ENCODE assay signal across 8 cellular contexts in genomic region chr1:89126234-89126580, GRCh38. TPM values are rescaled to one million over a fixed set of nuclear protein-coding genes. Genes with fewer than 3 reads are reported as not detected.
DNase-seq lines count a peak whose midpoint lies in the region; ATAC-seq and TF ChIP-seq lines count a peak whose summit lies in the region.

No MANE protein-coding gene starts in this region.

- H3K4me3 Mint-ChIP-seq in CD14-positive monocyte, result peak overlapping the region; percentile 99 to 100
- H3K4me3 Mint-ChIP-seq in activated naive CD8-positive, alpha-beta T cell treated with anti-CD3 and anti-CD28 coated beads for 36 hours, result peak overlapping the region; percentile 90
- peak overlapping the region; percentile 80 to 99 (median 94) for H3K4me3 Mint-ChIP-seq in naive B cell

- ATAC-seq in GM21528 (IDR thresholded peaks at IDR 0.05; ENCODE audit: low FRiP score, unreplicated experiment), result peak; percentile 20
- no peak for ATAC-seq in naive B cell (ENCODE audit: low read depth in 2 of 2)

- no peak for TF ChIP-seq CTCF in CD14-positive monocyte (IDR thresholded peaks at IDR 0.05)
- TF ChIP-seq CTCF in GM13976 (IDR thresholded peaks at IDR 0.05; ENCODE audit: borderline replicate concordance, control extremely low read depth, extremely low read depth, insufficient read depth, missing control alignments), result no peak

- intact Hi-C loops in CD14-positive monocyte (cut with micrococcal nuclease), result loop anchor here in 1 of 2 donors (2.0 kb wide), 1 partner anchor 147 kb away; the partner anchor contains the start of gene GBP5

- H3K27me3 Mint-ChIP-seq in CD14-positive monocyte (ENCODE audit: low read depth in 3 of 3) (peaks cover 0 to 1% (median 0%) of the 10 kb centered on the region in 3 donors), naive B cell (no peaks in the 10 kb centered on the region)
- no peaks in the 10 kb centered on the region for H3K27me3 Mint-ChIP-seq in activated naive CD8-positive, alpha-beta T cell treated with anti-CD3 and anti-CD28 coated beads for 36 hours

- DNase-seq in CD14-positive monocyte (ENCODE audit: low spot score), result no peak
- no peak for DNase-seq in activated naive CD8-positive, alpha-beta T cell treated with anti-CD3 and anti-CD28 coated beads for 36 hours
- no peak for DNase-seq in naive B cell
- no peak for DNase-seq in NAMALWA (ENCODE audit: low spot score)
- DNase-seq in GM13976 (ENCODE audit: low spot score), result no peak
- no peak for DNase-seq in GDM1 (lab: John Stamatoyannopoulos, UW)
- no peak for DNase-seq in COLO829 (ENCODE audit: low spot score)

- peaks cover 3 to 25% of the 10 kb centered on the region in 2 donors for H3K36me3 Mint-ChIP-seq in CD14-positive monocyte
- peaks cover 51% of the 10 kb centered on the region for H3K36me3 Mint-ChIP-seq in activated naive CD8-positive, alpha-beta T cell treated with anti-CD3 and anti-CD28 coated beads for 36 hours
- no peaks in the 10 kb centered on the region for H3K36me3 Mint-ChIP-seq in naive B cell

- H3K9me3 Mint-ChIP-seq in CD14-positive monocyte (peaks cover 0 to 11% (median 3%) of the 10 kb centered on the region in 7 donors), naive B cell (peaks cover 0 to 5% (median 0%) of the 10 kb centered on the region in 7 donors)
- peaks cover 8% of the 10 kb centered on the region for H3K9me3 Mint-ChIP-seq in activated naive CD8-positive, alpha-beta T cell treated with anti-CD3 and anti-CD28 coated beads for 36 hours

- H3K27ac Mint-ChIP-seq in CD14-positive monocyte (peak overlapping the region; percentile 94 to 99 (median 99)), naive B cell (peak overlapping the region in 5 of 6 donors; percentile 54 to 99 (median 94))
- H3K27ac Mint-ChIP-seq in activated naive CD8-positive, alpha-beta T cell treated with anti-CD3 and anti-CD28 coated beads for 36 hours, result peak overlapping the region; percentile 96

- H3K4me1 Mint-ChIP-seq in CD14-positive monocyte (peaks cover 70% of the 10 kb centered on the region), naive B cell (peaks cover 36 to 64% (median 48%) of the 10 kb centered on the region in 3 donors)
- H3K4me1 Mint-ChIP-seq in activated naive CD8-positive, alpha-beta T cell treated with anti-CD3 and anti-CD28 coated beads for 36 hours, result peaks cover 55% of the 10 kb centered on the region

- in situ Hi-C loops in GM13976 (cut with MboI; ENCODE audit: low sequenced_read_pairs, unreplicated experiment), result no loop called here

RNA-seq across cellular contexts. Expression of gene GBP2, which starts 0.3 kb away (rescaled TPM):
- polyA plus RNA-seq in CD14-positive monocyte (10 to 100 TPM; 46.1 to 83.9 TPM), naive B cell (ENCODE audit: low read depth in 6 of 6) (10 to 100 TPM in 3 of 6 donors, 1 to 10 TPM in 3; 5.4 to 21.9 (median 10.1) TPM)
- total RNA-seq in activated naive CD8-positive, alpha-beta T cell treated with anti-CD3 and anti-CD28 coated beads for 36 hours, result 100 to 1,000 TPM; 153 to 157 TPM

RNA-seq across cellular contexts. Expression of gene GBP7, which starts 49.6 kb away (rescaled TPM):
- polyA plus RNA-seq in CD14-positive monocyte, result not detected
- total RNA-seq in activated naive CD8-positive, alpha-beta T cell treated with anti-CD3 and anti-CD28 coated beads for 36 hours, result under 1 TPM; 0.10 to 0.36 TPM
- under 1 TPM in 1 of 6 donors, not detected in 5; 0.15 TPM for polyA plus RNA-seq in naive B cell (ENCODE audit: low read depth in 6 of 6)
